Comparison of ENCODE assay signal across 26 cellular contexts in genomic region chr3:189406148-189406547, GRCh38.
"Had no signal": no experiment of that assay in that cellular context is flagged by ENCODE, and none has a peak within 500 bp of the region (broad histone marks: within the 10 kb centered on the region; RNA-seq: fewer than 3 reads in every experiment).

No MANE protein-coding gene starts in this region.

- H2AFZ ChIP-seq: neural progenitor cell had no signal

- H3K4me1 ChIP-seq: foreskin keratinocyte, neural progenitor cell, prostate gland, right lobe of liver, suprapubic skin, transverse colon, upper lobe of right lung, uterus had no signal

- ATAC-seq: foreskin keratinocyte; left colon; mucosa of descending colon; right lobe of liver; stimulated activated naive CD8-positive, alpha-beta T cell treated with anti-CD3 and anti-CD28 coated beads, Interleukin-15, amount 100 ng/mL, for 72 hours; upper lobe of right lung had no signal

- H3K4me3 ChIP-seq: dorsolateral prefrontal cortex, mucosa of descending colon, neural progenitor cell, prostate gland, right lobe of liver, smooth muscle cell, suprapubic skin, transverse colon, upper lobe of right lung, uterus had no signal

- H3K36me3 ChIP-seq: neural progenitor cell, prostate gland, right lobe of liver, suprapubic skin, transverse colon, upper lobe of right lung, uterus had no signal

- H3K27ac ChIP-seq: dorsolateral prefrontal cortex, foreskin keratinocyte, neural progenitor cell, prostate gland, right lobe of liver, suprapubic skin, transverse colon, upper lobe of right lung, uterus had no signal

- DNase-seq: dorsolateral prefrontal cortex; effector CD4-positive, alpha-beta T cell; foreskin keratinocyte; glutamatergic neuron; hypothalamus; immature natural killer cell; islet precursor cell; kidney glomerular epithelial cell; left colon; mesenchymal stem cell; mucosa of descending colon; naive B cell; right lobe of liver; stimulated activated CD4-positive, alpha-beta T cell treated with anti-CD3 and anti-CD28 coated beads, Interleukin-12 subunit alpha, Interleukin-12 subunit beta, amount 100 ng/mL, for 4 hours; stimulated activated CD4-positive, alpha-beta T cell treated with anti-CD3 and anti-CD28 coated beads, Interleukin-1b, Interleukin-23, amount 100 ng/mL, for 48 hours; stimulated activated CD4-positive, alpha-beta T cell treated with anti-CD3 and anti-CD28 coated beads, Interleukin-4, amount 100 ng/mL, for 1 hour; stimulated activated CD8-positive, alpha-beta memory T cell treated with anti-CD3 and anti-CD28 coated beads, Interleukin-4, amount 100 ng/mL, for 48 hours; stimulated activated naive CD4-positive, alpha-beta T cell; stimulated activated naive CD8-positive, alpha-beta T cell treated with anti-CD3 and anti-CD28 coated beads, Interleukin-15, amount 100 ng/mL, for 72 hours; transverse colon; upper lobe of right lung; uterus had no signal

- H3K9ac ChIP-seq: neural progenitor cell had no signal

- H3K4me2 ChIP-seq: neural progenitor cell, smooth muscle cell had no signal

- H3K27me3 ChIP-seq: dorsolateral prefrontal cortex, foreskin keratinocyte, neural progenitor cell, right lobe of liver, suprapubic skin, transverse colon, upper lobe of right lung, uterus had no signal

- H3K9me3 ChIP-seq: mucosa of descending colon, prostate gland, right lobe of liver, suprapubic skin, transverse colon, upper lobe of right lung, uterus had no signal
